8 cellular contexts compared by ENCODE assay signal in genomic region chr7:23544913-23545354, GRCh38. TPM values are rescaled to one million over a fixed set of nuclear protein-coding genes. Genes with fewer than 3 reads are reported as not detected.
A peak's percentile ranks its signal among the peaks of the same experiment; 100 is the strongest.
DNase-seq lines count a peak whose midpoint lies in the region; ATAC-seq, FAIRE-seq and TF ChIP-seq lines count a peak whose summit lies in the region.

No MANE protein-coding gene starts in this region.

- H3K79me2 ChIP-seq in PC-9 (ENCODE audit: low read depth) = no peaks in the 10 kb centered on the region

- ATAC-seq in GM21381 (IDR thresholded peaks at IDR 0.05; ENCODE audit: unreplicated experiment) = peak; percentile 71

- TF ChIP-seq CTCF in PC-9 (conservative IDR thresholded peaks at IDR 0.05) (peak; percentile 84), testis (IDR thresholded peaks at IDR 0.05) (no peak), Peyer's patch (IDR thresholded peaks at IDR 0.05) (peak in 3 of 6 experiments; percentile 19 to 47 (median 46))

- FAIRE-seq in G401.6 (lab: Jason Lieb, UNC) = peak; percentile 95

- H3K9me2 ChIP-seq in PC-9 (ENCODE audit: insufficient read depth) = no peaks in the 10 kb centered on the region

- H3K4me2 ChIP-seq in PC-9 = no peak overlapping the region

- intact Hi-C loops in PC-9 (cut with micrococcal nuclease; ENCODE audit: unreplicated experiment) (loop anchor here (1.0 to 10.0 kb wide), 11 partner anchors 115 to 1023 kb away; partner anchors contain the start of gene NUP42), testis (cut with DNase I; ENCODE audit: low total_unique reads) (no loop called here)

- CTCF ChIA-PET in PC-9 (lab: Charles Lee) = interaction anchor here (0.6 to 3.2 kb wide), 12 partner anchors 167 to 1178 kb away, joined by 3 to 37 read pairs (median 5); partner anchors contain the start of gene MALSU1

- 40 to 49% methylated on average over 2 of the region's 2 CpGs for WGBS in testis, 2 donors

- BruUV-seq in PC-9 (replicated peaks; lab: Mats Ljungman, UMichigan) = no TSS peak

- no peak for TF ChIP-seq POLR2A in testis (IDR thresholded peaks at IDR 0.05)
- no peak for TF ChIP-seq POLR2A in Peyer's patch (IDR thresholded peaks at IDR 0.05)

- H3K27me3 ChIP-seq in PC-9 (ENCODE audit: insufficient read depth, low read depth) = no peaks in the 10 kb centered on the region
- no peaks in the 10 kb centered on the region for H3K27me3 ChIP-seq in testis
- H3K27me3 ChIP-seq in Peyer's patch = no peaks in the 10 kb centered on the region

- H3K36me3 ChIP-seq in PC-9 (ENCODE audit: low read depth) (no peaks in the 10 kb centered on the region), testis (ENCODE audit: low read depth, missing control alignments) (no peaks in the 10 kb centered on the region), Peyer's patch (no peaks in the 10 kb centered on the region)

- no peak overlapping the region for H3K27ac ChIP-seq in PC-9
- H3K27ac ChIP-seq in testis = no peak overlapping the region
- H3K27ac ChIP-seq in Peyer's patch = no peak overlapping the region

- H3K4me1 ChIP-seq in PC-9 (replicated peaks; ENCODE audit: insufficient read depth) = no peaks in the 10 kb centered on the region
- H3K4me1 ChIP-seq in testis = no peaks in the 10 kb centered on the region
- H3K4me1 ChIP-seq in Peyer's patch = peaks cover 0 to 2% (median 0%) of the 10 kb centered on the region in 4 donors

- no peak overlapping the region for H3K4me3 ChIP-seq in PC-9
- H3K4me3 ChIP-seq in testis = no peak overlapping the region
- H3K4me3 ChIP-seq in Peyer's patch = no peak overlapping the region

- H4K20me1 ChIP-seq in PC-9 (ENCODE audit: insufficient read depth) = no peaks in the 10 kb centered on the region

- H3K9me3 ChIP-seq in PC-9 (ENCODE audit: insufficient read depth, low read depth) (no peaks in the 10 kb centered on the region), testis (no peaks in the 10 kb centered on the region), Peyer's patch (no peaks in the 10 kb centered on the region)

- POLR2A ChIA-PET in PC-9 (lab: Charles Lee; ENCODE audit: unreplicated experiment) = interaction anchor here (0.7 to 1.0 kb wide), 2 partner anchors 272 to 491 kb away, joined by 3 to 4 read pairs; no protein-coding TSS in a partner anchor

- H3F3A ChIP-seq in PC-9 (ENCODE audit: insufficient read depth, low read depth) = no peaks in the 10 kb centered on the region

- DNase-seq in HT-29 (ENCODE audit: low spot score) (peak; percentile 62), PC-9 (peak; percentile 68 to 78), fibroblast of peridontal ligament (ENCODE audit: extremely low read depth) (peak; percentile 29), Ammon's horn (ENCODE audit: low spot score) (no peak), testis (no peak), Peyer's patch (no peak)

- H2AFZ ChIP-seq in PC-9 = no peak overlapping the region

RNA-seq across cellular contexts. Expression of gene TRA2A, which starts 13.2 kb away (rescaled TPM):
- total RNA-seq in HT-29 (2014; rRNA removed; shearing (Covaris generic)) = 31.0 and 45.1 TPM in 2 replicates
- total RNA-seq in PC-9 (2021) = 77.0 and 112 TPM in 2 replicates
- total RNA-seq in testis = 10 to 100 TPM; 62.8 to 76.1 TPM
- 60.9 TPM for polyA plus RNA-seq in testis (ENCODE audit: insufficient read depth, low read depth, low replicate concordance)
- total RNA-seq in Peyer's patch = 100 to 1,000 TPM in 1 of 4 donors, 10 to 100 TPM in 3; 30.5 to 108 (median 56.4) TPM

RNA-seq across cellular contexts. Expression of gene CCDC126, which starts 52.2 kb away (rescaled TPM):
- total RNA-seq in HT-29 (2014; rRNA removed; shearing (Covaris generic)) = 2.4 and 8.7 TPM in 2 replicates
- 5.9 and 6.2 TPM in 2 replicates for total RNA-seq in PC-9 (2021)
- 10 to 100 TPM; 32.0 to 97.2 TPM for total RNA-seq in testis
- polyA plus RNA-seq in testis (ENCODE audit: insufficient read depth, low read depth, low replicate concordance) = 80.1 TPM
- 10 to 100 TPM; 18.5 to 21.4 (median 20.0) TPM for total RNA-seq in Peyer's patch

Comparison
In these comparisons a context has a peak if more than half of its experiments do, and no peak if none do; other contexts are left out.
1. DNase-seq: peak in HT-29 (single experiment), PC-9 (2 of 2) and fibroblast of peridontal ligament (single experiment); none in Ammon's horn (single experiment), testis (single experiment) and Peyer's patch (0 of 3).